In genomic region chr6:167795874-167796667, GRCh38 we compare ENCODE assay signal across 9 cellular contexts. TPM values are rescaled to one million over a fixed set of nuclear protein-coding genes. Genes with fewer than 3 reads are reported as not detected.
DNase-seq lines count a peak whose midpoint lies in the region; ATAC-seq and TF ChIP-seq lines count a peak whose summit lies in the region.
"Had no signal": no experiment of that assay in that cellular context is flagged by ENCODE, and none has a peak within 500 bp of the region (broad histone marks: within the 10 kb centered on the region; RNA-seq: fewer than 3 reads in every experiment).

No MANE protein-coding gene starts in this region.

- H2BK120ac ChIP-seq in trophoblast cell (ENCODE audit: insufficient read depth, low read length, poor library complexity) = peak overlapping the region; percentile 33

- ATAC-seq in SK-N-SH treated with all-trans-retinoic acid at 6 μM for 48 hours (peak; percentile 54), HG02970 (IDR thresholded peaks at IDR 0.05; ENCODE audit: low FRiP score, unreplicated experiment) (no peak), GM19397 (IDR thresholded peaks at IDR 0.05; ENCODE audit: unreplicated experiment) (no peak)
- no peak for ATAC-seq in activated CD4-positive, CD25-positive, alpha-beta regulatory T cell treated with anti-CD3 and anti-CD28 coated beads, Interleukin-2, amount 50 U/mL, for 24 hours

- H4K12ac ChIP-seq in trophoblast cell (ENCODE audit: low read depth, low read length) = no peak overlapping the region

- no peak overlapping the region for H3K9ac ChIP-seq in trophoblast cell (ENCODE audit: low read length)

- WGBS in trophoblast cell (ENCODE audit: extremely low coverage, insufficient coverage, insufficient read length) = no CpG with 5 or more reads among the region's 37 CpGs

- no peak overlapping the region for H3K14ac ChIP-seq in trophoblast cell (ENCODE audit: low read length)

- intact Hi-C loops in Caco-2 (cut with micrococcal nuclease; ENCODE audit: unreplicated experiment) = loop anchor here (2.0 kb wide), 1 partner anchor 119 kb away; no protein-coding TSS in a partner anchor
- intact Hi-C loops in head of caudate nucleus (cut with DNase I) = no loop called here

- peak overlapping the region; percentile 48 for H2AK5ac ChIP-seq in trophoblast cell (ENCODE audit: low read length)

- H3K4me1 ChIP-seq in Caco-2 (peaks cover 17% of the 10 kb centered on the region), trophoblast cell (ENCODE audit: control insufficient read depth in 1 of 2, insufficient read depth in 2 of 2, low read length in 2 of 2) (peaks cover 13 to 28% of the 10 kb centered on the region in 2 experiments)

- H3K27ac ChIP-seq in trophoblast cell (ENCODE audit: low read depth, low read length) = no peak overlapping the region

- H3K27me3 Mint-ChIP-seq in Caco-2 (ENCODE audit: insufficient read depth, unreplicated experiment) = no peaks in the 10 kb centered on the region

- H3K4ac ChIP-seq in trophoblast cell (ENCODE audit: low read depth, low read length) = peak overlapping the region; percentile 18

- H3K4me3 Mint-ChIP-seq in Caco-2 (ENCODE audit: unreplicated experiment) = peak overlapping the region; percentile 62

- no peak overlapping the region for H4K8ac ChIP-seq in trophoblast cell (ENCODE audit: low read depth, low read length)

- POLR2A ChIA-PET in Caco-2 (lab: Charles Lee) = interaction anchor here (0.9 kb wide), 1 partner anchor 15 kb away, joined by 3 read pairs; no protein-coding TSS in a partner anchor

- H3K4me2 ChIP-seq in trophoblast cell (ENCODE audit: low read length) = no peak overlapping the region

- H3K27ac Mint-ChIP-seq in Caco-2 (ENCODE audit: unreplicated experiment) = peak overlapping the region; percentile 27

- H2BK12ac ChIP-seq in trophoblast cell (ENCODE audit: low read length) = peak overlapping the region; percentile 78

- no peaks in the 10 kb centered on the region for H3K9me3 Mint-ChIP-seq in Caco-2 (ENCODE audit: unreplicated experiment)

- no peaks in the 10 kb centered on the region for H3K79me2 ChIP-seq in trophoblast cell (ENCODE audit: control insufficient read depth, insufficient read depth, low read length, poor library complexity)

- H4K91ac ChIP-seq in trophoblast cell (ENCODE audit: low read depth, low read length) = peak overlapping the region; percentile 93

- H3K23ac ChIP-seq in trophoblast cell (ENCODE audit: low read length) = no peak overlapping the region

- no peak overlapping the region for H2AFZ ChIP-seq in trophoblast cell (ENCODE audit: insufficient read depth, low read length, poor library complexity)

- peaks cover 22% of the 10 kb centered on the region for H3K4me1 Mint-ChIP-seq in Caco-2 (ENCODE audit: low read depth, unreplicated experiment)

- H3K4me3 ChIP-seq in Caco-2 (ENCODE audit: low read depth, low read length) = peak overlapping the region; percentile 51
- H3K4me3 ChIP-seq in trophoblast cell (ENCODE audit: low read depth, low read length) = no peak overlapping the region

- no TSS peak for BruUV-seq in Caco-2 (replicated peaks; lab: Mats Ljungman, UMichigan)

- no peaks in the 10 kb centered on the region for H3K36me3 ChIP-seq in Caco-2 (ENCODE audit: control insufficient read depth, insufficient read depth, low read length)
- no peaks in the 10 kb centered on the region for H3K36me3 ChIP-seq in trophoblast cell (ENCODE audit: control insufficient read depth in 1 of 2, insufficient read depth in 2 of 2, low read length in 2 of 2)

- DNase-seq in Caco-2 (peak in 1 of 2 experiments; percentile 25), head of caudate nucleus (peak in 38 of 42 donors; percentile 16 to 70 (median 44)), trophoblast cell (peak; percentile 30 to 51), SHP77 (lab: John Stamatoyannopoulos, UW) (no peak)
- DNase-seq: activated T-cell treated with anti-CD3 and anti-CD28 coated beads for 4 hours had no signal

- peaks cover 11% of the 10 kb centered on the region for H3K79me1 ChIP-seq in trophoblast cell (ENCODE audit: low read length)

- no peaks in the 10 kb centered on the region for H3K36me3 Mint-ChIP-seq in Caco-2 (ENCODE audit: insufficient read depth, unreplicated experiment)

- H3K27me3 ChIP-seq in Caco-2 (replicated peaks; ENCODE audit: control insufficient read depth, insufficient read depth, low read length) (no peaks in the 10 kb centered on the region), trophoblast cell (ENCODE audit: insufficient read depth, low read length) (no peaks in the 10 kb centered on the region)

- no peak overlapping the region for H2BK5ac ChIP-seq in trophoblast cell (ENCODE audit: low read depth, low read length, poor library complexity)

- H3K18ac ChIP-seq in trophoblast cell (ENCODE audit: low read length) = peak overlapping the region; percentile 42

- H3K9me3 ChIP-seq in Caco-2 (no peaks in the 10 kb centered on the region), trophoblast cell (ENCODE audit: insufficient read depth, low read depth, low read length) (no peaks in the 10 kb centered on the region)

- TF ChIP-seq CTCF in Caco-2 (IDR thresholded peaks at IDR 0.05; ENCODE audit: insufficient read depth in 1 of 2, low read depth in 1 of 2, low read length in 1 of 2, severe bottlenecking in 1 of 2, unreplicated experiment in 1 of 2) = no peak

- CTCF ChIA-PET in Caco-2 (lab: Charles Lee) = interaction anchor here (0.6 kb wide), 1 partner anchor 120 kb away, joined by 3 read pairs; no protein-coding TSS in a partner anchor

TF ChIP-seq in SK-N-SH treated with all-trans-retinoic acid at 6 μM for 48 hours, 23 proteins besides CTCF, POLR2A, EP300 and RAD21:
- TF ChIP-seq PPARA (CRISPR knock-in tag; IDR thresholded peaks at IDR 0.05; ENCODE audit: borderline replicate concordance) (no peak), CSRNP3 (CRISPR knock-in tag; IDR thresholded peaks at IDR 0.05) (no peak), RARB (CRISPR knock-in tag; IDR thresholded peaks at IDR 0.05) (no peak), TCF4 (CRISPR knock-in tag; IDR thresholded peaks at IDR 0.05; ENCODE audit: borderline replicate concordance) (no peak)

RNA-seq across cellular contexts. Expression of gene AFDN, which starts 30.6 kb away (rescaled TPM):
- 177 TPM in 2 replicates for total RNA-seq in Caco-2 (2022)
- 195 and 197 TPM in 2 replicates for polyA plus RNA-seq in trophoblast cell (2013)

Comparison
In these comparisons a context has a peak if more than half of its experiments do, and no peak if none do; other contexts are left out.
1. DNase-seq: peak in head of caudate nucleus (38 of 42) and trophoblast cell (2 of 2); none in SHP77 (0 of 2).